1 cellular context compared by ENCODE assay signal in the genomic region with DNA sequence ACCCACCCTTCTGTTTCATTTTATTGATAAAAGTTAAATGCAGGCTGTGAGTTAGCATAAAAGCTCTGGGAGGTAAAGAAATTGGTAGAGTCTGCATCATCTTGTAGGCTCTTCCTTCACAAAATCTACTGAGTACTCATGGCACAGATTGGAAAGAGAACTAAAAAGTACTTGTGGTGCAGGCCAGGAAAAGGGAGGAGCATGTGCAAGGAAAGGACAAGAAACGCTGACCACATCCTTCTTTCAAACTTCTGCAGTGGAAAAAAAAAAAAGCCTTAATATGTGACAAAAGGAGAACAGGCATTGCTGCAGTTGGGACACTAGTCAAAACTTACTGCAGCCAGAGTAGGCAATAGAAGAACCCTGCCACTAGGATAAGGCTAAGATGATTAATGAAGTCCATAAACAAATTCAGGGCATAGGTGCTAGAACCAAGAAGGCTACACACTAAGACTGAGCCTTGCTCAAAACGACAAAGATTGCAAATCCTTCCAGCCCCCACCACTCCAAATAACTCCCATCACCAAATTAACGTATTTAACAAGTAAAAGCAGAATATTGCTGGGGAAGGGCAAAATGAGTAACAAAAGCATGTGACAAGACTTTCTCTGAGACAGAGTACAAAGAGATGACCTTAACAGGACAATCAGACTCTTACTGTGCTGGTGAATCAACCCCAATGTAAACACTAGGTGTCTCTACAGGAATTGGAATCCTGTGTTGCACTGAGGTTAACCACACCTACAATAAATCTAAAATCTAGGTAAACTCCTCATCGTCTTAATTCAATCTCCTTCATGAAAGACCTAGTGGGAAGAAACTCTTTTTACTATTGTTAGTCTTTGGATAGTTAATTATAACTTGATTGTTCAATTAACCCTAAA.
TF ChIP-seq lines count a peak whose summit lies in the region.

No MANE protein-coding gene starts in this region.

TF ChIP-seq in GM23338, 12 proteins besides CTCF, POLR2A, EP300 and RAD21 (continued from another document):
- TF ChIP-seq, protein P1, sequence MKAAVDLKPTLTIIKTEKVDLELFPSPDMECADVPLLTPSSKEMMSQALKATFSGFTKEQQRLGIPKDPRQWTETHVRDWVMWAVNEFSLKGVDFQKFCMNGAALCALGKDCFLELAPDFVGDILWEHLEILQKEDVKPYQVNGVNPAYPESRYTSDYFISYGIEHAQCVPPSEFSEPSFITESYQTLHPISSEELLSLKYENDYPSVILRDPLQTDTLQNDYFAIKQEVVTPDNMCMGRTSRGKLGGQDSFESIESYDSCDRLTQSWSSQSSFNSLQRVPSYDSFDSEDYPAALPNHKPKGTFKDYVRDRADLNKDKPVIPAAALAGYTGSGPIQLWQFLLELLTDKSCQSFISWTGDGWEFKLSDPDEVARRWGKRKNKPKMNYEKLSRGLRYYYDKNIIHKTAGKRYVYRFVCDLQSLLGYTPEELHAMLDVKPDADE (IDR thresholded peaks at IDR 0.05), result no peak
- TF ChIP-seq ZNF331 (CRISPR knock-in tag; IDR thresholded peaks at IDR 0.05; ENCODE audit: low read depth) (no peak), CREB1 (CRISPR knock-in tag; IDR thresholded peaks at IDR 0.05; ENCODE audit: low read depth) (no peak), POLR2AphosphoS5 (IDR thresholded peaks at IDR 0.05; ENCODE audit: low read depth) (no peak), NANOG (IDR thresholded peaks at IDR 0.05; ENCODE audit: borderline replicate concordance) (no peak), ZNF114 (CRISPR knock-in tag; IDR thresholded peaks at IDR 0.05) (no peak), EZH2phosphoT487 (IDR thresholded peaks at IDR 0.05; ENCODE audit: unreplicated experiment) (no peak), EZH2 (IDR thresholded peaks at IDR 0.05; ENCODE audit: low read depth, unreplicated experiment) (no peak), STAT1 (IDR thresholded peaks at IDR 0.05; ENCODE audit: unreplicated experiment) (no peak), JUNB (IDR thresholded peaks at IDR 0.05; ENCODE audit: unreplicated experiment) (no peak)
- TF ChIP-seq, protein P2, sequence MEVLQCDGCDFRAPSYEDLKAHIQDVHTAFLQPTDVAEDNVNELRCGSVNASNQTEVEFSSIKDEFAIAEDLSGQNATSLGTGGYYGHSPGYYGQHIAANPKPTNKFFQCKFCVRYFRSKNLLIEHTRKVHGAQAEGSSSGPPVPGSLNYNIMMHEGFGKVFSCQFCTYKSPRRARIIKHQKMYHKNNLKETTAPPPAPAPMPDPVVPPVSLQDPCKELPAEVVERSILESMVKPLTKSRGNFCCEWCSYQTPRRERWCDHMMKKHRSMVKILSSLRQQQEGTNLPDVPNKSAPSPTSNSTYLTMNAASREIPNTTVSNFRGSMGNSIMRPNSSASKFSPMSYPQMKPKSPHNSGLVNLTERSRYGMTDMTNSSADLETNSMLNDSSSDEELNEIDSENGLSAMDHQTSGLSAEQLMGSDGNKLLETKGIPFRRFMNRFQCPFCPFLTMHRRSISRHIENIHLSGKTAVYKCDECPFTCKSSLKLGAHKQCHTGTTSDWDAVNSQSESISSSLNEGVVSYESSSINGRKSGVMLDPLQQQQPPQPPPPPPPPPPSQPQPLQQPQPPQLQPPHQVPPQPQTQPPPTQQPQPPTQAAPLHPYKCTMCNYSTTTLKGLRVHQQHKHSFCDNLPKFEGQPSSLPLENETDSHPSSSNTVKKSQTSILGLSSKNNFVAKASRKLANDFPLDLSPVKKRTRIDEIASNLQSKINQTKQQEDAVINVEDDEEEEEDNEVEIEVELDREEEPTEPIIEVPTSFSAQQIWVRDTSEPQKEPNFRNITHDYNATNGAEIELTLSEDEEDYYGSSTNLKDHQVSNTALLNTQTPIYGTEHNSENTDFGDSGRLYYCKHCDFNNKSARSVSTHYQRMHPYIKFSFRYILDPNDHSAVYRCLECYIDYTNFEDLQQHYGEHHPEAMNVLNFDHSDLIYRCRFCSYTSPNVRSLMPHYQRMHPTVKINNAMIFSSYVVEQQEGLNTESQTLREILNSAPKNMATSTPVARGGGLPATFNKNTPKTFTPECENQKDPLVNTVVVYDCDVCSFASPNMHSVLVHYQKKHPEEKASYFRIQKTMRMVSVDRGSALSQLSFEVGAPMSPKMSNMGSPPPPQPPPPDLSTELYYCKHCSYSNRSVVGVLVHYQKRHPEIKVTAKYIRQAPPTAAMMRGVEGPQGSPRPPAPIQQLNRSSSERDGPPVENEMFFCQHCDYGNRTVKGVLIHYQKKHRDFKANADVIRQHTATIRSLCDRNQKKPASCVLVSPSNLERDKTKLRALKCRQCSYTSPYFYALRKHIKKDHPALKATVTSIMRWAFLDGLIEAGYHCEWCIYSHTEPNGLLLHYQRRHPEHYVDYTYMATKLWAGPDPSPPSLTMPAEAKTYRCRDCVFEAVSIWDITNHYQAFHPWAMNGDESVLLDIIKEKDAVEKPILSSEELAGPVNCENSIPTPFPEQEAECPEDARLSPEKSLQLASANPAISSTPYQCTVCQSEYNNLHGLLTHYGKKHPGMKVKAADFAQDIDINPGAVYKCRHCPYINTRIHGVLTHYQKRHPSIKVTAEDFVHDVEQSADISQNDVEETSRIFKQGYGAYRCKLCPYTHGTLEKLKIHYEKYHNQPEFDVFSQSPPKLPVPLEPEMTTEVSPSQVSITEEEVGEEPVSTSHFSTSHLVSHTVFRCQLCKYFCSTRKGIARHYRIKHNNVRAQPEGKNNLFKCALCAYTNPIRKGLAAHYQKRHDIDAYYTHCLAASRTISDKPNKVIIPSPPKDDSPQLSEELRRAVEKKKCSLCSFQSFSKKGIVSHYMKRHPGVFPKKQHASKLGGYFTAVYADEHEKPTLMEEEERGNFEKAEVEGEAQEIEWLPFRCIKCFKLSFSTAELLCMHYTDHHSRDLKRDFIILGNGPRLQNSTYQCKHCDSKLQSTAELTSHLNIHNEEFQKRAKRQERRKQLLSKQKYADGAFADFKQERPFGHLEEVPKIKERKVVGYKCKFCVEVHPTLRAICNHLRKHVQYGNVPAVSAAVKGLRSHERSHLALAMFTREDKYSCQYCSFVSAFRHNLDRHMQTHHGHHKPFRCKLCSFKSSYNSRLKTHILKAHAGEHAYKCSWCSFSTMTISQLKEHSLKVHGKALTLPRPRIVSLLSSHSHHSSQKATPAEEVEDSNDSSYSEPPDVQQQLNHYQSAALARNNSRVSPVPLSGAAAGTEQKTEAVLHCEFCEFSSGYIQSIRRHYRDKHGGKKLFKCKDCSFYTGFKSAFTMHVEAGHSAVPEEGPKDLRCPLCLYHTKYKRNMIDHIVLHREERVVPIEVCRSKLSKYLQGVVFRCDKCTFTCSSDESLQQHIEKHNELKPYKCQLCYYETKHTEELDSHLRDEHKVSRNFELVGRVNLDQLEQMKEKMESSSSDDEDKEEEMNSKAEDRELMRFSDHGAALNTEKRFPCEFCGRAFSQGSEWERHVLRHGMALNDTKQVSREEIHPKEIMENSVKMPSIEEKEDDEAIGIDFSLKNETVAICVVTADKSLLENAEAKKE (CRISPR knock-in tag; IDR thresholded peaks at IDR 0.05), result no peak
